25 cellular contexts compared by ENCODE assay signal in the genomic region with DNA sequence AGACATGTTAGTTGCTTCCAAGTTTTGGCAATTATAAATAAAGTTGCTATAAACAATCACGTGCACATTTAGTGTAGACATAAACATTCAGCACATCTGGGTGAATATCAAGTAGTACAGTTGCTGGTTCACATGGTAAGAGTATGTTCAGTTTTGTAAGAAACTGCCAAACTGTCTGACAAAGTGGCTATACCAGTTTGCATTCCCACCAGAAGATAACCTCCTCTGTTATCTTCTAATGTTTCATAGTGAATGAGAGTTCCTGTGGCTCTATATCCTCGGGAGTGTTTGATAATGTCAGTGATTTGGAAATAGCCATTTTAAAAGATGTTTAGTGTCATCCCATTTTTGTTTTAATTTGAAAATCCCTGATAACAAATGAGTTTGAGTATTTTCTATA.
"Had no signal": no experiment of that assay in that cellular context is flagged by ENCODE, and none has a peak within 500 bp of the region (broad histone marks: within the 10 kb centered on the region; RNA-seq: fewer than 3 reads in every experiment).

No MANE protein-coding gene starts in this region.

- DNase-seq: stimulated activated CD4-positive, alpha-beta T cell treated with anti-CD3 and anti-CD28 coated beads, Interleukin-2, amount 100 ng/mL, for 48 hours; stimulated activated CD4-positive, alpha-beta T cell treated with anti-CD3 and anti-CD28 coated beads, Interleukin-4, amount 100 ng/mL, for 1 hour; stimulated activated CD4-positive, alpha-beta T cell treated with anti-CD3 and anti-CD28 coated beads, Interleukin-4, amount 100 ng/mL, for 24 hours; stimulated activated CD4-positive, alpha-beta T cell treated with anti-CD3 and anti-CD28 coated beads, Interleukin-4, amount 100 ng/mL, for 4 hours; stimulated activated CD8-positive, alpha-beta memory T cell treated with anti-CD3 and anti-CD28 coated beads, Interleukin-4, amount 100 ng/mL, for 48 hours; stimulated activated naive B cell treated with anti-CD40 and anti-IgM and Interleukin-4, amounts not matched to agents 10 μg/mL and 1 μg/mL and 100 μg/mL, for 72 hours; stimulated activated naive CD4-positive, alpha-beta T cell; stimulated activated naive CD4-positive, alpha-beta T cell treated with Interleukin-2 at 50 U/mL for 16 hours; stimulated activated naive CD8-positive, alpha-beta T cell treated with anti-CD3 and anti-CD28 coated beads, Interleukin-15, amount 100 ng/mL, for 72 hours; stimulated activated naive CD8-positive, alpha-beta T cell treated with anti-CD3 and anti-CD28 coated beads, Interleukin-15, Interleukin-2, amounts not matched to agents 100 U/mL and 50 U/mL, for 24 hours; stomach; substantia nigra; testis; thyroid gland; tibial artery; transverse colon; upper lobe of left lung; upper lobe of right lung; uterus had no signal

- H3K4me1 ChIP-seq: stomach, suprapubic skin, thyroid gland, tibial nerve, transverse colon, upper lobe of left lung, upper lobe of right lung, uterus, vagina had no signal

- H3K27me3 ChIP-seq: stomach, suprapubic skin, testis, thyroid gland, tibial artery, tibial nerve, transverse colon, upper lobe of left lung, upper lobe of right lung, uterus, vagina had no signal

- H3K4me3 ChIP-seq: stomach, suprapubic skin, testis, thoracic aorta, thyroid gland, tibial artery, tibial nerve, transverse colon, upper lobe of left lung, upper lobe of right lung, uterus, vagina had no signal

- H3K27ac ChIP-seq: stomach, suprapubic skin, testis, thoracic aorta, thyroid gland, tibial artery, tibial nerve, transverse colon, upper lobe of left lung, upper lobe of right lung, uterus, vagina had no signal

- ATAC-seq: stimulated activated effector memory CD8-positive, alpha-beta T cell treated with anti-CD3 and anti-CD28 coated beads, Interleukin-12 subunit alpha, Interleukin-12 subunit beta, amount 100 ng/mL, for 72 hours; stimulated activated memory B cell treated with anti-CD40 and anti-IgM and Interleukin-4, amounts not matched to agents 10 μg/mL and 1 μg/mL and 100 μg/mL, for 72 hours; stimulated activated naive B cell treated with anti-CD40 and anti-IgM and Interleukin-4, amounts not matched to agents 10 μg/mL and 1 μg/mL and 100 μg/mL, for 72 hours; stimulated activated naive CD8-positive, alpha-beta T cell treated with anti-CD3 and anti-CD28 coated beads, Interleukin-15, amount 100 ng/mL, for 72 hours; stimulated activated naive CD8-positive, alpha-beta T cell treated with anti-CD3 and anti-CD28 coated beads, Interleukin-15, Interleukin-2, amounts not matched to agents 100 U/mL and 50 U/mL, for 24 hours; upper lobe of right lung had no signal

- H3K9me3 ChIP-seq: stomach, suprapubic skin, testis, thoracic aorta, thyroid gland, tibial artery, tibial nerve, transverse colon, upper lobe of left lung, upper lobe of right lung, uterus, vagina had no signal

- H3K36me3 ChIP-seq: stomach, suprapubic skin, thoracic aorta, thyroid gland, tibial artery, tibial nerve, transverse colon, upper lobe of left lung, upper lobe of right lung, vagina had no signal
